ENCODE assay signal across 24 cellular contexts in the genomic region with DNA sequence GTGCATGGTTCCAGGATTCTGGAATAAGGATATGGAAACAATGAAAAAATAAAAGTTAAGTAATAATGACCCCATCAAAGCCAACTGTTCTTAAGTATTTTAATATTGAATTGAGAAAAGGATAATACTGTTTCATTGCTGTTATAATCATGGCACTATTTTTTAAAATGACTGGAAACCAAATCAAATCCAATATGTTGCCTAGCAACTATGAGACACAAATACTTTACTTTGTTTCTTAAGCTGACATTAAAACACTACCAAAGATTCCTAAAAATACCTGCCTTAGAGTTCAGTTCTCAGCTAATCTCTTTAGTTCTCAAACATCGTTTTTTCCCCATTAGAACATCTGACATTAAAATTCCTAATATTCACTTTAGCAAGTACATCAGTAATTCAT.
DNase-seq lines count a peak whose midpoint lies in the region; ATAC-seq and TF ChIP-seq lines count a peak whose summit lies in the region.
"Had no signal": no experiment of that assay in that cellular context is flagged by ENCODE, and none has a peak within 500 bp of the region (broad histone marks: within the 10 kb centered on the region; RNA-seq: fewer than 3 reads in every experiment).

No MANE protein-coding gene starts in this region.

- TF ChIP-seq CTCF in AG10803 (conservative IDR thresholded peaks at IDR 0.05; ENCODE audit: low read length): no peak
- no peak for TF ChIP-seq CTCF in gastroesophageal sphincter (IDR thresholded peaks at IDR 0.05)
- no peak for TF ChIP-seq CTCF in retinal pigment epithelial cell (conservative IDR thresholded peaks at IDR 0.05; ENCODE audit: low read depth, low read length)
- TF ChIP-seq CTCF in GM13976 (IDR thresholded peaks at IDR 0.05; ENCODE audit: borderline replicate concordance, control extremely low read depth, extremely low read depth, insufficient read depth, missing control alignments): no peak

- H3K9me3 ChIP-seq in gastroesophageal sphincter: no peaks in the 10 kb centered on the region
- no peaks in the 10 kb centered on the region for H3K9me3 ChIP-seq in naive thymus-derived CD4-positive, alpha-beta T cell (ENCODE audit: control insufficient read depth in 2 of 3, low read length in 3 of 3)
- H3K9me3 ChIP-seq: left lung, neutrophil had no signal

- intact Hi-C loops in naive thymus-derived CD4-positive, alpha-beta T cell (cut with micrococcal nuclease): no loop called here

- no peak for TF ChIP-seq POLR2A in gastroesophageal sphincter (IDR thresholded peaks at IDR 0.05)

- no peaks in the 10 kb centered on the region for H3K4me1 Mint-ChIP-seq in naive thymus-derived CD4-positive, alpha-beta T cell

- no peak overlapping the region for H3K4me3 ChIP-seq in AG10803 (ENCODE audit: low read length)
- no peak overlapping the region for H3K4me3 ChIP-seq in gastroesophageal sphincter
- H3K4me3 ChIP-seq in retinal pigment epithelial cell (ENCODE audit: low read length): no peak overlapping the region
- H3K4me3 ChIP-seq in naive thymus-derived CD4-positive, alpha-beta T cell (ENCODE audit: low read length): no peak overlapping the region
- H3K4me3 ChIP-seq: left lung had no signal

- H3K27me3 ChIP-seq in gastroesophageal sphincter: no peaks in the 10 kb centered on the region
- no peaks in the 10 kb centered on the region for H3K27me3 ChIP-seq in naive thymus-derived CD4-positive, alpha-beta T cell (ENCODE audit: control insufficient read depth in 2 of 2, insufficient read depth in 2 of 2, low read length in 2 of 2)
- H3K27me3 ChIP-seq: left lung, neutrophil had no signal

- peak overlapping the region; percentile 73 to 84 (median 77) for H3K27ac ChIP-seq in gastroesophageal sphincter
- H3K27ac ChIP-seq in naive thymus-derived CD4-positive, alpha-beta T cell (ENCODE audit: low read depth, low read length): no peak overlapping the region
- H3K27ac ChIP-seq: left lung, neutrophil had no signal

- no peak overlapping the region for H3K4me3 Mint-ChIP-seq in naive thymus-derived CD4-positive, alpha-beta T cell
- H3K4me3 Mint-ChIP-seq: activated CD8-positive, alpha-beta T cell treated with anti-CD3 and anti-CD28 coated beads, Interleukin-2, amount 10 ng/mL, durations not matched to agents 7 days and 5 days; activated T-cell treated with anti-CD3 and anti-CD28 coated beads, Interleukin-2, amount 50 U/mL, for 4 hours; CD4-positive, CD25-positive, alpha-beta regulatory T cell had no signal

- no peaks in the 10 kb centered on the region for H3K36me3 Mint-ChIP-seq in naive thymus-derived CD4-positive, alpha-beta T cell
- H3K36me3 Mint-ChIP-seq: CD4-positive, CD25-positive, alpha-beta regulatory T cell had no signal

- no peaks in the 10 kb centered on the region for H3K9me3 Mint-ChIP-seq in naive thymus-derived CD4-positive, alpha-beta T cell
- H3K9me3 Mint-ChIP-seq: activated T-cell treated with anti-CD3 and anti-CD28 coated beads, Interleukin-2, amount 50 U/mL, for 4 hours had no signal

- whole genome bisulfite sequencing in gastroesophageal sphincter (ENCODE audit: low coverage in 1 of 2), 2 donors: 0 to 13% methylated on average over 1 of the region's 1 CpG

- H3K36me3 ChIP-seq in gastroesophageal sphincter: no peaks in the 10 kb centered on the region
- no peaks in the 10 kb centered on the region for H3K36me3 ChIP-seq in naive thymus-derived CD4-positive, alpha-beta T cell (ENCODE audit: control insufficient read depth in 2 of 3, insufficient read depth in 3 of 3, low read length in 3 of 3)
- H3K36me3 ChIP-seq: left lung, neutrophil had no signal

- ATAC-seq in SK-N-SH treated with all-trans-retinoic acid at 6 μM for 48 hours: peak; percentile 49
- ATAC-seq in gastroesophageal sphincter: no peak
- no peak for ATAC-seq in naive thymus-derived CD4-positive, alpha-beta T cell
- ATAC-seq: activated CD4-positive, CD25-positive, alpha-beta regulatory T cell treated with anti-CD3 and anti-CD28 coated beads, Interleukin-2, amount 50 U/mL, for 24 hours; activated CD8-positive, alpha-beta T cell treated with anti-CD3 and anti-CD28 coated beads, Interleukin-2, amount 10 ng/mL, durations not matched to agents 7 days and 5 days; activated T-cell treated with anti-CD3 and anti-CD28 coated beads, Interleukin-2, amount 50 U/mL, for 4 hours; esophagus mucosa; left lung had no signal

- CTCF ChIA-PET in naive thymus-derived CD4-positive, alpha-beta T cell (lab: Charles Lee): no interaction called here

- POLR2A ChIA-PET in naive thymus-derived CD4-positive, alpha-beta T cell (lab: Charles Lee): no interaction called here

- DNase-seq in AG10803 (ENCODE audit: low read depth) (peak; percentile 20), retinal pigment epithelial cell (ENCODE audit: low read depth) (peak; percentile 38), GM13976 (ENCODE audit: low spot score) (no peak)
- no peak for DNase-seq in activated CD8-positive, alpha-beta memory T cell treated with anti-CD3 and anti-CD28 coated beads, Interleukin-2, amount 50 U/mL, for 4 hours
- DNase-seq in naive thymus-derived CD4-positive, alpha-beta T cell: no peak
- DNase-seq in stimulated activated CD4-positive, alpha-beta T cell treated with anti-CD3 and anti-CD28 coated beads, Interleukin-2, amount 100 ng/mL, for 48 hours: no peak
- DNase-seq: activated CD8-positive, alpha-beta T cell treated with anti-CD3 and anti-CD28 coated beads, Interleukin-2, amount 10 ng/mL, durations not matched to agents 7 days and 5 days; activated naive CD4-positive, alpha-beta T cell treated with Interleukin-2 at 50 U/mL for 16 hours; activated T-cell treated with anti-CD3 and anti-CD28 coated beads, Interleukin-2, amount 50 U/mL, for 4 hours; CD4-positive, CD25-positive, alpha-beta regulatory T cell; DMS79; effector CD8-positive, alpha-beta T cell; Kasumi-1; left lung; NCI-H1092 treated with DMSO at 0.1 percent for 48 hours; NCI-H2107; NCI-H524; retina; stimulated activated CD4-positive, alpha-beta T cell treated with anti-CD3 and anti-CD28 coated beads, Interleukin-15, amount 100 ng/mL, for 24 hours had no signal

- H3K4me1 ChIP-seq in gastroesophageal sphincter: peaks cover 0 to 47% (median 10%) of the 10 kb centered on the region in 3 donors
- no peaks in the 10 kb centered on the region for H3K4me1 ChIP-seq in naive thymus-derived CD4-positive, alpha-beta T cell (ENCODE audit: control insufficient read depth in 2 of 2, insufficient read depth in 2 of 2, low read length in 2 of 2)
- H3K4me1 ChIP-seq: left lung had no signal

- H3K27ac Mint-ChIP-seq in naive thymus-derived CD4-positive, alpha-beta T cell: no peak overlapping the region
- H3K27ac Mint-ChIP-seq: activated CD8-positive, alpha-beta T cell treated with anti-CD3 and anti-CD28 coated beads, Interleukin-2, amount 10 ng/mL, durations not matched to agents 7 days and 5 days; CD4-positive, CD25-positive, alpha-beta regulatory T cell had no signal

- in situ Hi-C loops in GM13976 (cut with MboI; ENCODE audit: low sequenced_read_pairs, unreplicated experiment): no loop called here

- TF ChIP-seq EP300 in gastroesophageal sphincter (IDR thresholded peaks at IDR 0.05): no peak

- H3K27me3 Mint-ChIP-seq in naive thymus-derived CD4-positive, alpha-beta T cell: peaks cover 3 to 15% (median 13%) of the 10 kb centered on the region in 5 donors

TF ChIP-seq in SK-N-SH treated with all-trans-retinoic acid at 6 μM for 48 hours, 23 proteins besides CTCF, POLR2A, EP300 and RAD21 (continues in another document):
- no peak for TF ChIP-seq ZFP30 (CRISPR knock-in tag; IDR thresholded peaks at IDR 0.05)
- no peak for TF ChIP-seq ZFP3 (CRISPR knock-in tag; IDR thresholded peaks at IDR 0.05)
- TF ChIP-seq, protein P1, sequence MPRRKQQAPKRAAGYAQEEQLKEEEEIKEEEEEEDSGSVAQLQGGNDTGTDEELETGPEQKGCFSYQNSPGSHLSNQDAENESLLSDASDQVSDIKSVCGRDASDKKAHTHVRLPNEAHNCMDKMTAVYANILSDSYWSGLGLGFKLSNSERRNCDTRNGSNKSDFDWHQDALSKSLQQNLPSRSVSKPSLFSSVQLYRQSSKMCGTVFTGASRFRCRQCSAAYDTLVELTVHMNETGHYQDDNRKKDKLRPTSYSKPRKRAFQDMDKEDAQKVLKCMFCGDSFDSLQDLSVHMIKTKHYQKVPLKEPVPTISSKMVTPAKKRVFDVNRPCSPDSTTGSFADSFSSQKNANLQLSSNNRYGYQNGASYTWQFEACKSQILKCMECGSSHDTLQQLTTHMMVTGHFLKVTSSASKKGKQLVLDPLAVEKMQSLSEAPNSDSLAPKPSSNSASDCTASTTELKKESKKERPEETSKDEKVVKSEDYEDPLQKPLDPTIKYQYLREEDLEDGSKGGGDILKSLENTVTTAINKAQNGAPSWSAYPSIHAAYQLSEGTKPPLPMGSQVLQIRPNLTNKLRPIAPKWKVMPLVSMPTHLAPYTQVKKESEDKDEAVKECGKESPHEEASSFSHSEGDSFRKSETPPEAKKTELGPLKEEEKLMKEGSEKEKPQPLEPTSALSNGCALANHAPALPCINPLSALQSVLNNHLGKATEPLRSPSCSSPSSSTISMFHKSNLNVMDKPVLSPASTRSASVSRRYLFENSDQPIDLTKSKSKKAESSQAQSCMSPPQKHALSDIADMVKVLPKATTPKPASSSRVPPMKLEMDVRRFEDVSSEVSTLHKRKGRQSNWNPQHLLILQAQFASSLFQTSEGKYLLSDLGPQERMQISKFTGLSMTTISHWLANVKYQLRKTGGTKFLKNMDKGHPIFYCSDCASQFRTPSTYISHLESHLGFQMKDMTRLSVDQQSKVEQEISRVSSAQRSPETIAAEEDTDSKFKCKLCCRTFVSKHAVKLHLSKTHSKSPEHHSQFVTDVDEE (CRISPR knock-in tag; IDR thresholded peaks at IDR 0.05): no peak
- no peak for TF ChIP-seq POU6F1 (CRISPR knock-in tag; IDR thresholded peaks at IDR 0.05; ENCODE audit: borderline replicate concordance, low read depth)
- no peak for TF ChIP-seq OSR1 (CRISPR knock-in tag; IDR thresholded peaks at IDR 0.05)
- TF ChIP-seq ESRRG (CRISPR knock-in tag; IDR thresholded peaks at IDR 0.05): no peak
- no peak for TF ChIP-seq PPARA (CRISPR knock-in tag; IDR thresholded peaks at IDR 0.05; ENCODE audit: borderline replicate concordance)
- TF ChIP-seq RARB (CRISPR knock-in tag; IDR thresholded peaks at IDR 0.05): no peak
- no peak for TF ChIP-seq ZNF70 (CRISPR knock-in tag; IDR thresholded peaks at IDR 0.05)

Comparison
In these comparisons a context has a peak if more than half of its experiments do, and no peak if none do; other contexts are left out.
1. DNase-seq: peak in AG10803 (single experiment) and retinal pigment epithelial cell (single experiment); none in GM13976 (single experiment), activated CD8-positive, alpha-beta memory T cell treated with anti-CD3 and anti-CD28 coated beads, Interleukin-2, amount 50 U/mL, for 4 hours (single experiment), naive thymus-derived CD4-positive, alpha-beta T cell (0 of 9) and stimulated activated CD4-positive, alpha-beta T cell treated with anti-CD3 and anti-CD28 coated beads, Interleukin-2, amount 100 ng/mL, for 48 hours (0 of 2).